Comparison of ENCODE assay signal across 2 cellular contexts in the genomic region with DNA sequence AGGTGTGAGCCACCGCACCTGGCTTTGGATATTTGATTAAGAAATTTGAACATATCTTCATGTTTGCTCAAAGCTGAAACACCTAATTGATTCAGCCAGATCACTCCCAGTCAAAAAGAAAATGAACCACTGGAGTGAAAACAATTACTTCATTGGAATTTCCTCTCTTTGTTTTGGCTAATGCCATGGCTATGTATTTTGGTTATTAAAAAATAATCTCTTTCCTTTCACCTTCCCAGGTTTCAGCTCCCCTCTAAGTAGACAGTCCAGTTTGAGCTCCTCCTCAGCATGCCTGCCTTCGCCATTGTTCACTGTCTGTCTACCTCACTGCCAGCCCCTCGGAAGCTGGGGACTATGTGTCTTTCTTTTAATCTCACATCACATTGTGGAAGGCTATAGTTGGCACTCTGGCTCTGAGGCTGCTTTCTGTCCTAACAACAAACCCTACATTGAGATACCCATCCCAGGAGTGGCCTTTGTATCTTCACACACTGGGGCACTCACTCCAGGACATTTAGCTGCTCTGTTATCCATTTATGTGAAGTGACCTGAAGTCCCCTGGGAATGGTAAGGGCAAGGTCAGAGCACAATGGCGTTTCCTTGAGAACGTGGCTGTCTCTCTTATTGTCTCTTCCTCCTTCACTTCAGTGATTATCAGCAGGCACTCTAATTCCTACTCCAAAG.
TF ChIP-seq lines count a peak whose summit lies in the region.

No MANE protein-coding gene starts in this region.

TF ChIP-seq in Ishikawa, 13 proteins besides CTCF, POLR2A, EP300 and RAD21:
- TF ChIP-seq, protein P1, sequence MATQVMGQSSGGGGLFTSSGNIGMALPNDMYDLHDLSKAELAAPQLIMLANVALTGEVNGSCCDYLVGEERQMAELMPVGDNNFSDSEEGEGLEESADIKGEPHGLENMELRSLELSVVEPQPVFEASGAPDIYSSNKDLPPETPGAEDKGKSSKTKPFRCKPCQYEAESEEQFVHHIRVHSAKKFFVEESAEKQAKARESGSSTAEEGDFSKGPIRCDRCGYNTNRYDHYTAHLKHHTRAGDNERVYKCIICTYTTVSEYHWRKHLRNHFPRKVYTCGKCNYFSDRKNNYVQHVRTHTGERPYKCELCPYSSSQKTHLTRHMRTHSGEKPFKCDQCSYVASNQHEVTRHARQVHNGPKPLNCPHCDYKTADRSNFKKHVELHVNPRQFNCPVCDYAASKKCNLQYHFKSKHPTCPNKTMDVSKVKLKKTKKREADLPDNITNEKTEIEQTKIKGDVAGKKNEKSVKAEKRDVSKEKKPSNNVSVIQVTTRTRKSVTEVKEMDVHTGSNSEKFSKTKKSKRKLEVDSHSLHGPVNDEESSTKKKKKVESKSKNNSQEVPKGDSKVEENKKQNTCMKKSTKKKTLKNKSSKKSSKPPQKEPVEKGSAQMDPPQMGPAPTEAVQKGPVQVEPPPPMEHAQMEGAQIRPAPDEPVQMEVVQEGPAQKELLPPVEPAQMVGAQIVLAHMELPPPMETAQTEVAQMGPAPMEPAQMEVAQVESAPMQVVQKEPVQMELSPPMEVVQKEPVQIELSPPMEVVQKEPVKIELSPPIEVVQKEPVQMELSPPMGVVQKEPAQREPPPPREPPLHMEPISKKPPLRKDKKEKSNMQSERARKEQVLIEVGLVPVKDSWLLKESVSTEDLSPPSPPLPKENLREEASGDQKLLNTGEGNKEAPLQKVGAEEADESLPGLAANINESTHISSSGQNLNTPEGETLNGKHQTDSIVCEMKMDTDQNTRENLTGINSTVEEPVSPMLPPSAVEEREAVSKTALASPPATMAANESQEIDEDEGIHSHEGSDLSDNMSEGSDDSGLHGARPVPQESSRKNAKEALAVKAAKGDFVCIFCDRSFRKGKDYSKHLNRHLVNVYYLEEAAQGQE (IDR thresholded peaks at IDR 0.05; ENCODE audit: low read depth) = no peak
- TF ChIP-seq TCF12 (IDR thresholded peaks at IDR 0.05; ENCODE audit: low read depth) (no peak), CREB1 (IDR thresholded peaks at IDR 0.05; ENCODE audit: low read depth) (no peak), TAF1 (IDR thresholded peaks at IDR 0.05; ENCODE audit: low read depth) (no peak), FOXM1 (IDR thresholded peaks at IDR 0.05; ENCODE audit: borderline replicate concordance, low read depth) (no peak), NFIC (IDR thresholded peaks at IDR 0.05) (no peak), TEAD4 (IDR thresholded peaks at IDR 0.05) (no peak; the same call in 1 of the 2 replicates), CEBPB (IDR thresholded peaks at IDR 0.05) (no peak)
- TF ChIP-seq, protein P2, sequence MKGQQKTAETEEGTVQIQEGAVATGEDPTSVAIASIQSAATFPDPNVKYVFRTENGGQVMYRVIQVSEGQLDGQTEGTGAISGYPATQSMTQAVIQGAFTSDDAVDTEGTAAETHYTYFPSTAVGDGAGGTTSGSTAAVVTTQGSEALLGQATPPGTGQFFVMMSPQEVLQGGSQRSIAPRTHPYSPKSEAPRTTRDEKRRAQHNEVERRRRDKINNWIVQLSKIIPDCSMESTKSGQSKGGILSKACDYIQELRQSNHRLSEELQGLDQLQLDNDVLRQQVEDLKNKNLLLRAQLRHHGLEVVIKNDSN (IDR thresholded peaks at IDR 0.05) = no peak

TF ChIP-seq in H1, 55 proteins besides CTCF, POLR2A, EP300 and RAD21:
- no peak for TF ChIP-seq KDM1A (IDR thresholded peaks at IDR 0.05; ENCODE audit: borderline replicate concordance, low read length)
- no peak for TF ChIP-seq NANOG (IDR thresholded peaks at IDR 0.05; ENCODE audit: insufficient read depth, low read depth, low read length, poor library complexity, severe bottlenecking)
- no peak for TF ChIP-seq CBX8 (IDR thresholded peaks at IDR 0.05; ENCODE audit: borderline replicate concordance, low read depth, low read length)
- no peak for TF ChIP-seq JUND (IDR thresholded peaks at IDR 0.05; ENCODE audit: low read length)
- TF ChIP-seq, protein P3, sequence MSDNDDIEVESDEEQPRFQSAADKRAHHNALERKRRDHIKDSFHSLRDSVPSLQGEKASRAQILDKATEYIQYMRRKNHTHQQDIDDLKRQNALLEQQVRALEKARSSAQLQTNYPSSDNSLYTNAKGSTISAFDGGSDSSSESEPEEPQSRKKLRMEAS (IDR thresholded peaks at IDR 0.05) = no peak
- TF ChIP-seq TAF1 (IDR thresholded peaks at IDR 0.05; ENCODE audit: low read depth, low read length) = no peak
- no peak for TF ChIP-seq KDM5A (IDR thresholded peaks at IDR 0.05; ENCODE audit: low read length)
- TF ChIP-seq GABPA (IDR thresholded peaks at IDR 0.05; ENCODE audit: borderline replicate concordance, insufficient read depth, low read length) = no peak
- TF ChIP-seq POU5F1 (IDR thresholded peaks at IDR 0.05; ENCODE audit: low read depth, low read length) = no peak
- no peak for TF ChIP-seq RNF2 (IDR thresholded peaks at IDR 0.05; ENCODE audit: borderline replicate concordance, low read depth, low read length, missing control alignments, poor library complexity, severe bottlenecking)
- no peak for TF ChIP-seq SIX5 (IDR thresholded peaks at IDR 0.05; ENCODE audit: low read depth, low read length)
- TF ChIP-seq TEAD4 (IDR thresholded peaks at IDR 0.05; ENCODE audit: low read depth, low read length) = no peak
